In the genomic region with DNA sequence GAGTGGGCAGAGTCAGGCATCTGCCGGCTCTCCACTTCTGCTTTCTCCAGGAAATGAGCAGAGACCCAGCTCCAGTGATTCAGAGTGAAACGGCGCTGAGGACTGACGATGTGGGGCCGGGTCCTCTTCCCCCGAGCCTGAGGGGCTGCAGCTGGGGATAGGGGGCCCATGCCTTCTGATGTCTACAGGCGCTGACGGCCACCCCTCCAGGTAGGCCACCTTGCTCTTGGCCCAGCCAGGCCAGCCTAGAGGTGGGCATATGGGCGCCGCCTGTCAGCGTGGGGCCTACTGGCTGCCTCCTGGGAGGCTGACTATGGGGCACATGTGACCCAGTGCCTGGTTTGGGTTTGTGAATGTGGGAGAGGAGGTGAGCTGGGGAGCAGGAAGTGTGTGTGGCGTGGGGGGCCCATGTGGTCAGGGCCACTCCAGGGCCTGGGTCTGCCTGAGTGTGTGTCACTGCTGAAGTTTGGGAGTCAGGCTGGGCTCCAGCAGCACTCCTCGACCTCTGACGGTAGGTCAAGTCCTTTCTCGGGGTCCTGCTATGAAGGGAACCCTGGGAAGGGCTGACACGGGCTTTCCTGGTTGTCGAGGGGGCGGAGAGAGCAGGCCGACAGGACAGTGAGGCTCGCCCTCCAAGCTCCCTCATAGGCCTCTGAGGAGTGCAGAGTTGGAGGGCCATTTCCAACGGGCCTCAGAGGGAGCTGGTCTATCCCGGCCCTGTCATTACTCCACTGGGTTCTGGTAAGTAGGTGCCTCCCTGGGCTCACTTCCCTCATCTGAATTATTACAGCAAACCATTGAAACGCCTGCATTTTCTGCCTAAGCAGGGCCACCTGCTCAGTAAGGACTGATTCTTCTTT, we compare ENCODE assay signal across 9 cellular contexts. TPM values are rescaled to one million over a fixed set of nuclear protein-coding genes. Genes with fewer than 3 reads are reported as not detected.
DNase-seq lines count a peak whose midpoint lies in the region; ATAC-seq, FAIRE-seq and TF ChIP-seq lines count a peak whose summit lies in the region.
"Had no signal": no experiment of that assay in that cellular context is flagged by ENCODE, and none has a peak within 500 bp of the region (broad histone marks: within the 10 kb centered on the region; RNA-seq: fewer than 3 reads in every experiment).

A gene with protein sequence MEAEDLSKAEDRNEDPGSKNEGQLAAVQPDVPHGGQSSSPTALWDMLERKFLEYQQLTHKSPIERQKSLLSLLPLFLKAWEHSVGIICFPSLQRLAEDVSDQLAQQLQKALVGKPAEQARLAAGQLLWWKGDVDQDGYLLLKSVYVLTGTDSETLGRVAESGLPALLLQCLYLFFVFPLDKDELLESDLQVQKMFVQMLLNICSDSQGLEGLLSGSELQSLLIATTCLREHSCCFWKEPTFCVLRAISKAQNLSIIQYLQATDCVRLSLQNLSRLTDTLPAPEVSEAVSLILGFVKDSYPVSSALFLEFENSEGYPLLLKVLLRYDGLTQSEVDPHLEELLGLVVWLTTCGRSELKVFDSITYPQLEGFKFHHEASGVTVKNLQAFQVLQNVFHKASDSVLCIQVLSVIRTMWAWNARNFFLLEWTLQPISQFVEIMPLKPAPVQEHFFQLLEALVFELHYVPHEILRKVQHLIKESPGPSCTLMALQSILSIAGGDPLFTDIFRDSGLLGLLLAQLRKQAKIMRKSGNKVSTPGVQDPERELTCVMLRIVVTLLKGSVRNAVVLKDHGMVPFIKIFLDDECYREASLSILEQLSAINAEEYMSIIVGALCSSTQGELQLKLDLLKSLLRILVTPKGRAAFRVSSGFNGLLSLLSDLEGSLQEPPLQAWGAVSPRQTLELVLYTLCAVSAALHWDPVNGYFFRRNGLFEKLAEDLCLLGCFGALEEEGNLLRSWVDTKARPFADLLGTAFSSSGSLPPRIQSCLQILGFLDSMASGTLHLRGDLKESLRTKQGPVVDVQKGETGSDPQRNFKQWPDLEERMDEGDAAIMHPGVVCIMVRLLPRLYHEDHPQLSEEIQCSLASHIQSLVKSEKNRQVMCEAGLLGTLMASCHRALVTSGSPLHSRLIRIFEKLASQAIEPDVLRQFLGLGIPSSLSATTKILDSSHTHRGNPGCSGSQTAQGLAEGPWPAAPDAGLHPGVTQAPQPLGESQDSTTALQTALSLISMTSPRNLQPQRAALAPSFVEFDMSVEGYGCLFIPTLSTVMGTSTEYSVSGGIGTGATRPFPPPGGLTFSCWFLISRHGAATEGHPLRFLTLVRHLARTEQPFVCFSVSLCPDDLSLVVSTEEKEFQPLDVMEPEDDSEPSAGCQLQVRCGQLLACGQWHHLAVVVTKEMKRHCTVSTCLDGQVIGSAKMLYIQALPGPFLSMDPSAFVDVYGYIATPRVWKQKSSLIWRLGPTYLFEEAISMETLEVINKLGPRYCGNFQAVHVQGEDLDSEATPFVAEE (N-terminal part only) (plus strand): TSS at position 82 of the 860 bp plus-strand sequence. CDS start 24,860 bp downstream, outside the sequence.

- H3K9me3 Mint-ChIP-seq in activated naive CD4-positive, alpha-beta T cell treated with anti-CD3 and anti-CD28 coated beads, Interleukin-2, amount 50 U/mL, for 72 hours = no peaks in the 10 kb centered on the region

- DNase-seq in GM12891 (ENCODE audit: insufficient read length, low spot score) (peak; percentile 59), MV-4-11 (lab: John Stamatoyannopoulos, UW) (peak; percentile 87), islet precursor cell (peak; percentile 44), SHP77 treated with DMSO at 0.1 percent for 48 hours (lab: John Stamatoyannopoulos, UW) (no peak), DMS 273 treated with DMSO at 0.1 percent for 48 hours (lab: John Stamatoyannopoulos, UW) (no peak), NK-92 (lab: John Stamatoyannopoulos, UW; ENCODE audit: unreplicated experiment) (no peak)
- DNase-seq in activated naive CD4-positive, alpha-beta T cell treated with anti-CD3 and anti-CD28 coated beads, Interleukin-2, amount 50 U/mL, for 72 hours (ENCODE audit: low spot score in 2 of 2) = no peak

- no peak within 1 kb of the TSS for H3K27ac Mint-ChIP-seq in activated naive CD4-positive, alpha-beta T cell treated with anti-CD3 and anti-CD28 coated beads, Interleukin-2, amount 50 U/mL, for 72 hours

- no peaks in the 10 kb centered on the region for H3K36me3 Mint-ChIP-seq in activated naive CD4-positive, alpha-beta T cell treated with anti-CD3 and anti-CD28 coated beads, Interleukin-2, amount 50 U/mL, for 72 hours

- FAIRE-seq in GM12891 (lab: Jason Lieb, UNC) = no peak

- peak; percentile 63 for ATAC-seq in GM21619 (IDR thresholded peaks at IDR 0.05; ENCODE audit: unreplicated experiment)
- no peak for ATAC-seq in activated naive CD4-positive, alpha-beta T cell treated with anti-CD3 and anti-CD28 coated beads, Interleukin-2, amount 50 U/mL, for 72 hours
- ATAC-seq: HCT116 had no signal

- TF ChIP-seq POLR2A in GM12891 (IDR thresholded peaks at IDR 0.05; ENCODE audit: low read depth, low read length) = peak; percentile 61

TF ChIP-seq in GM12891, 5 proteins besides CTCF, POLR2A, EP300 and RAD21:
- no peak; the same call in 1 of the 2 replicates for TF ChIP-seq POU2F2 (IDR thresholded peaks at IDR 0.05; ENCODE audit: low read depth, low read length)
- peak; percentile 99 for TF ChIP-seq SPI1 (IDR thresholded peaks at IDR 0.05; ENCODE audit: low read depth, low read length)
- TF ChIP-seq PAX5 (IDR thresholded peaks at IDR 0.05; ENCODE audit: insufficient read depth, low read length, severe bottlenecking) = no peak
- peak; percentile 53 for TF ChIP-seq POLR2AphosphoS5 (IDR thresholded peaks at IDR 0.05; ENCODE audit: low read depth, low read length)
- TF ChIP-seq TAF1 (IDR thresholded peaks at IDR 0.05; ENCODE audit: low read depth, low read length) = peak; percentile 31; the same call in 1 of the 2 replicates

RNA-seq across cellular contexts. Expression of the gene that starts here (rescaled TPM):
- 28.8 TPM for polyA plus RNA-seq in GM12891 (2012; ENCODE audit: low read depth, missing spikeins)
- total RNA-seq in activated naive CD4-positive, alpha-beta T cell treated with anti-CD3 and anti-CD28 coated beads, Interleukin-2, amount 50 U/mL, for 72 hours = under 1 TPM; 0.09 to 0.25 TPM

Comparison
In these comparisons a context has a peak if more than half of its experiments do, and no peak if none do; other contexts are left out.
1. DNase-seq: peak in GM12891 (single experiment), MV-4-11 (single experiment) and islet precursor cell (single experiment); none in SHP77 treated with DMSO at 0.1 percent for 48 hours (single experiment), DMS 273 treated with DMSO at 0.1 percent for 48 hours (single experiment), activated naive CD4-positive, alpha-beta T cell treated with anti-CD3 and anti-CD28 coated beads, Interleukin-2, amount 50 U/mL, for 72 hours (0 of 2) and NK-92 (single experiment).